In genomic region chr5:99033014-99033931, GRCh38 we compare ENCODE assay signal across 8 cellular contexts.
DNase-seq lines count a peak whose midpoint lies in the region; ATAC-seq, FAIRE-seq and TF ChIP-seq lines count a peak whose summit lies in the region.

No MANE protein-coding gene starts in this region.

- in situ Hi-C loops in IMR-90 (cut with MboI; ENCODE audit: low sequenced_read_pairs) = loop anchor here (5.0 kb wide), 1 partner anchor 126 kb away; no protein-coding TSS in a partner anchor

- no peak for FAIRE-seq in bronchial epithelial cell (lab: Jason Lieb, UNC)

- H3K18ac ChIP-seq in IMR-90 (ENCODE audit: low read depth, low read length) = peak overlapping the region; percentile 24
- H3K18ac ChIP-seq in trophoblast cell (ENCODE audit: low read length) = no peak overlapping the region

- H3K4me3 ChIP-seq in IMR-90 (ENCODE audit: insufficient read depth, low read depth, low read length) (peak overlapping the region; percentile 55), bronchial epithelial cell (ENCODE audit: low read depth, low read length) (peak overlapping the region; percentile 12), muscle layer of colon (ENCODE audit: low read depth in 1 of 2, low read length in 2 of 2) (peak overlapping the region in 1 of 2 donors; percentile 20), trophoblast cell (ENCODE audit: low read depth, low read length) (no peak overlapping the region)

- H4K5ac ChIP-seq in IMR-90 (ENCODE audit: low read depth, low read length) = peak overlapping the region; percentile 94

- peak overlapping the region; percentile 65 for H3K9ac ChIP-seq in IMR-90 (ENCODE audit: low read depth, low read length)
- H3K9ac ChIP-seq in muscle layer of colon (ENCODE audit: low read length) = no peak overlapping the region
- no peak overlapping the region for H3K9ac ChIP-seq in trophoblast cell (ENCODE audit: low read length)

- WGBS in IMR-90 (ENCODE audit: extremely low coverage in 2 of 2, insufficient read length in 1 of 2), 2 experiments = 32% methylated on average over 3 of the region's 6 CpGs; no CpG with 5 or more reads in 1 of the 2 experiments
- no CpG with 5 or more reads among the region's 6 CpGs for WGBS in trophoblast cell (ENCODE audit: extremely low coverage, insufficient coverage, insufficient read length)

- ATAC-seq in GM19438 (IDR thresholded peaks at IDR 0.05; ENCODE audit: low read depth, unreplicated experiment) = peak; percentile 9
- peak; percentile 59 for ATAC-seq in IMR-90 (ENCODE audit: low read depth)
- no peak for ATAC-seq in GM18519 (IDR thresholded peaks at IDR 0.05; ENCODE audit: low FRiP score, unreplicated experiment)
- no peak for ATAC-seq in GM18520 (IDR thresholded peaks at IDR 0.05; ENCODE audit: unreplicated experiment)

- TF ChIP-seq CTCF in IMR-90 (conservative IDR thresholded peaks at IDR 0.05; ENCODE audit: low read depth, low read length) (no peak), bronchial epithelial cell (IDR thresholded peaks at IDR 0.05; ENCODE audit: insufficient read depth, low read length, severe bottlenecking) (no peak)

- no peak overlapping the region for H3K56ac ChIP-seq in IMR-90 (ENCODE audit: extremely low read depth, insufficient read depth, low read length)

- no TSS peak for BruUV-seq in IMR-90 (replicated peaks; lab: Mats Ljungman, UMichigan)

- H3K27ac ChIP-seq in IMR-90 (ENCODE audit: insufficient read depth, low read length) = peak overlapping the region; percentile 24; the same call in 1 of the 2 replicates
- H3K27ac ChIP-seq in muscle layer of colon (ENCODE audit: low read depth, low read length) = peak overlapping the region; percentile 5
- no peak overlapping the region for H3K27ac ChIP-seq in trophoblast cell (ENCODE audit: low read depth, low read length)

- no peak for TF ChIP-seq RAD21 in IMR-90 (IDR thresholded peaks at IDR 0.05; ENCODE audit: low read length)

- H3K4me1 ChIP-seq in IMR-90 (ENCODE audit: control insufficient read depth, insufficient read depth, low read length) (peaks cover 4% of the 10 kb centered on the region; the same call in 1 of the 2 replicates), muscle layer of colon (ENCODE audit: insufficient read depth, low read length) (peaks cover 4% of the 10 kb centered on the region), trophoblast cell (ENCODE audit: control insufficient read depth in 1 of 2, insufficient read depth in 2 of 2, low read length in 2 of 2) (no peaks in the 10 kb centered on the region)

- no peak for TF ChIP-seq POLR2A in IMR-90 (IDR thresholded peaks at IDR 0.05; ENCODE audit: low read depth, low read length)

- H2BK12ac ChIP-seq in trophoblast cell (ENCODE audit: low read length) = no peak overlapping the region

- no peaks in the 10 kb centered on the region for H3K9me1 ChIP-seq in IMR-90 (ENCODE audit: insufficient read depth, low read length)

- H3K4me2 ChIP-seq in IMR-90 (ENCODE audit: low read depth, low read length) = peak overlapping the region; percentile 99
- H3K4me2 ChIP-seq in trophoblast cell (ENCODE audit: low read length) = no peak overlapping the region

- peak overlapping the region; percentile 55; the same call in 1 of the 2 replicates for H3K23ac ChIP-seq in IMR-90 (ENCODE audit: low read depth, low read length)
- no peak overlapping the region for H3K23ac ChIP-seq in trophoblast cell (ENCODE audit: low read length)

- POLR2A ChIA-PET in IMR-90 (lab: Charles Lee; ENCODE audit: unreplicated experiment) = no interaction called here

- H3K79me1 ChIP-seq in IMR-90 (ENCODE audit: low read depth in 1 of 2, low read length in 2 of 2) (no peaks in the 10 kb centered on the region), trophoblast cell (ENCODE audit: low read length) (no peaks in the 10 kb centered on the region)

- H3K27me3 ChIP-seq in IMR-90 (ENCODE audit: control insufficient read depth, insufficient read depth, low read length) (no peaks in the 10 kb centered on the region), bronchial epithelial cell (ENCODE audit: control insufficient read depth, insufficient read depth, low read length) (no peaks in the 10 kb centered on the region), muscle layer of colon (ENCODE audit: control insufficient read depth in 1 of 2, insufficient read depth in 2 of 2, low read length in 2 of 2) (no peaks in the 10 kb centered on the region), trophoblast cell (ENCODE audit: insufficient read depth, low read length) (no peaks in the 10 kb centered on the region)

- H3K9me3 ChIP-seq in IMR-90 (ENCODE audit: control insufficient read depth, insufficient read depth, low read length) (no peaks in the 10 kb centered on the region), muscle layer of colon (ENCODE audit: low read length) (no peaks in the 10 kb centered on the region), trophoblast cell (ENCODE audit: insufficient read depth, low read depth, low read length) (no peaks in the 10 kb centered on the region)

- peak overlapping the region; percentile 55; the same call in 1 of the 2 replicates for H3K14ac ChIP-seq in IMR-90 (replicated peaks; ENCODE audit: low read depth, low read length)
- H3K14ac ChIP-seq in trophoblast cell (ENCODE audit: low read length) = no peak overlapping the region

- no peak overlapping the region for H2AK9ac ChIP-seq in IMR-90 (replicated peaks; ENCODE audit: low read depth, low read length, poor library complexity)

- intact Hi-C loops in IMR-90 (cut with micrococcal nuclease) = loop anchor here (2.0 to 10.0 kb wide), 3 partner anchors 28 to 258 kb away; partner anchors contain the start of gene RGMB

- no peak overlapping the region for H4K12ac ChIP-seq in trophoblast cell (ENCODE audit: low read depth, low read length)

- no peaks in the 10 kb centered on the region for H3K79me2 ChIP-seq in trophoblast cell (ENCODE audit: control insufficient read depth, insufficient read depth, low read length, poor library complexity)

- H2AK5ac ChIP-seq in IMR-90 (ENCODE audit: low read depth, low read length) (no peak overlapping the region), trophoblast cell (ENCODE audit: low read length) (no peak overlapping the region)

- H2BK20ac ChIP-seq in IMR-90 (ENCODE audit: low read depth, low read length) = peak overlapping the region; percentile 21; the same call in 1 of the 2 replicates

- H2BK5ac ChIP-seq in IMR-90 (ENCODE audit: low read depth, low read length, poor library complexity, severe bottlenecking) = peak overlapping the region; percentile 19
- no peak overlapping the region for H2BK5ac ChIP-seq in trophoblast cell (ENCODE audit: low read depth, low read length, poor library complexity)

- H3K4ac ChIP-seq in IMR-90 (ENCODE audit: low read depth, low read length) (peak overlapping the region; percentile 4; the same call in 1 of the 2 replicates), trophoblast cell (ENCODE audit: low read depth, low read length) (no peak overlapping the region)

- dilution Hi-C loops in IMR-90 (cut with HindIII; ENCODE audit: low sequenced_read_pairs, unreplicated experiment) = no loop called here

- CTCF ChIA-PET in IMR-90 (lab: Yijun Ruan, JAX) = interaction anchor here (0.6 to 1.6 kb wide), 9 partner anchors 13 to 179 kb away, joined by 3 to 8 read pairs (median 4); no protein-coding TSS in a partner anchor

- peak overlapping the region; percentile 20 to 80; a peak in 2 of 4 replicates for H4K8ac ChIP-seq in IMR-90 (ENCODE audit: low read depth in 2 of 2, low read length in 2 of 2)
- H4K8ac ChIP-seq in trophoblast cell (ENCODE audit: low read depth, low read length) = no peak overlapping the region

- H4K91ac ChIP-seq in IMR-90 (ENCODE audit: insufficient read depth, low read depth, low read length) (peak overlapping the region; percentile 7; the same call in 1 of the 2 replicates), trophoblast cell (ENCODE audit: low read depth, low read length) (no peak overlapping the region)

- peak overlapping the region; percentile 28 for H2BK120ac ChIP-seq in IMR-90 (ENCODE audit: low read depth, low read length)
- no peak overlapping the region for H2BK120ac ChIP-seq in trophoblast cell (ENCODE audit: insufficient read depth, low read length, poor library complexity)

- H4K20me1 ChIP-seq in IMR-90 (ENCODE audit: insufficient read depth, low read length) = no peaks in the 10 kb centered on the region

- H2AFZ ChIP-seq in IMR-90 (replicated peaks; ENCODE audit: low read length, poor library complexity) = peak overlapping the region; percentile 72
- no peak overlapping the region for H2AFZ ChIP-seq in trophoblast cell (ENCODE audit: insufficient read depth, low read length, poor library complexity)

- H2BK15ac ChIP-seq in IMR-90 (ENCODE audit: low read depth, low read length) = no peak overlapping the region

- peak; percentile 7 for DNase-seq in IMR-90
- peak; percentile 46 for DNase-seq in bronchial epithelial cell (ENCODE audit: low read depth)
- DNase-seq in trophoblast cell = no peak
- DNase-seq in dedifferentiated amniotic fluid mesenchymal stem cell (ENCODE audit: extremely low spot score) = no peak

- H3K36me3 ChIP-seq in IMR-90 (ENCODE audit: control insufficient read depth, insufficient read depth, low read length) (no peaks in the 10 kb centered on the region), bronchial epithelial cell (ENCODE audit: control insufficient read depth, insufficient read depth, low read length) (no peaks in the 10 kb centered on the region), muscle layer of colon (ENCODE audit: insufficient read depth, low read length) (no peaks in the 10 kb centered on the region), trophoblast cell (ENCODE audit: control insufficient read depth in 1 of 2, insufficient read depth in 2 of 2, low read length in 2 of 2) (no peaks in the 10 kb centered on the region)

TF ChIP-seq in IMR-90, 13 proteins besides CTCF, POLR2A, EP300 and RAD21:
- no peak for TF ChIP-seq SMC3 (IDR thresholded peaks at IDR 0.05; ENCODE audit: low read depth, low read length)
- no peak for TF ChIP-seq BHLHE40 (IDR thresholded peaks at IDR 0.05; ENCODE audit: low read depth, low read length)
- no peak for TF ChIP-seq NFE2L2 (IDR thresholded peaks at IDR 0.05; ENCODE audit: low read depth, low read length)
- TF ChIP-seq ELK1 (IDR thresholded peaks at IDR 0.05; ENCODE audit: borderline replicate concordance, low read depth, low read length) = no peak
- no peak for TF ChIP-seq RCOR1 (IDR thresholded peaks at IDR 0.05; ENCODE audit: insufficient replicate concordance, low read length)
- no peak for TF ChIP-seq FOS (IDR thresholded peaks at IDR 0.05; ENCODE audit: low read depth, low read length)
- no peak for TF ChIP-seq CEBPB (IDR thresholded peaks at IDR 0.05; ENCODE audit: low read depth, low read length)

Comparison
In these comparisons a context has a peak if more than half of its experiments do, and no peak if none do; other contexts are left out.
1. ATAC-seq: peak in GM19438 (single experiment) and IMR-90 (single experiment); none in GM18519 (single experiment) and GM18520 (single experiment).
2. DNase-seq: peak in IMR-90 (single experiment) and bronchial epithelial cell (single experiment); none in trophoblast cell (0 of 2) and dedifferentiated amniotic fluid mesenchymal stem cell (single experiment).